24 cellular contexts compared by ENCODE assay signal in genomic region chr3:14001136-14001535, GRCh38.
DNase-seq lines count a peak whose midpoint lies in the region; ATAC-seq and TF ChIP-seq lines count a peak whose summit lies in the region.
"Had no signal": no experiment of that assay in that cellular context is flagged by ENCODE, and none has a peak within 500 bp of the region (broad histone marks: within the 10 kb centered on the region; RNA-seq: fewer than 3 reads in every experiment).

No MANE protein-coding gene starts in this region.

- H3K36me3 Mint-ChIP-seq in chondrocyte (ENCODE audit: low read depth): no peaks in the 10 kb centered on the region
- H3K36me3 Mint-ChIP-seq: activated CD4-positive, alpha-beta memory T cell treated with anti-CD3 and anti-CD28 coated beads for 36 hours; CD4-positive, alpha-beta memory T cell had no signal

- no peaks in the 10 kb centered on the region for H3K27me3 ChIP-seq in GM23248 (replicated peaks; ENCODE audit: insufficient read depth)
- no peaks in the 10 kb centered on the region for H3K27me3 ChIP-seq in Karpas-422 (ENCODE audit: low read length)
- H3K27me3 ChIP-seq: gastrocnemius medialis had no signal

- H3K4me1 ChIP-seq in GM23248 (ENCODE audit: insufficient read depth): no peaks in the 10 kb centered on the region
- H3K4me1 ChIP-seq in Karpas-422 (ENCODE audit: low read length): no peaks in the 10 kb centered on the region
- H3K4me1 ChIP-seq: gastrocnemius medialis, psoas muscle had no signal

- H3K27ac ChIP-seq in GM23248: no peak overlapping the region
- H3K27ac ChIP-seq in Karpas-422 (ENCODE audit: low read length): no peak overlapping the region
- H3K27ac ChIP-seq: gastrocnemius medialis, psoas muscle, thoracic aorta had no signal

- no peaks in the 10 kb centered on the region for H3K9me3 Mint-ChIP-seq in chondrocyte (ENCODE audit: low read depth)
- H3K9me3 Mint-ChIP-seq: stimulated activated memory B cell treated with anti-CD40 and anti-IgM and Interleukin-4, amounts not matched to agents 10 μg/mL and 1 μg/mL and 100 μg/mL, for 72 hours had no signal

- ATAC-seq in HG03439 (IDR thresholded peaks at IDR 0.05; ENCODE audit: unreplicated experiment): no peak
- ATAC-seq: gastrocnemius medialis; psoas muscle; SK-N-SH treated with all-trans-retinoic acid at 6 μM for 48 hours; stimulated activated memory B cell treated with anti-CD40 and anti-IgM and Interleukin-4, amounts not matched to agents 10 μg/mL and 1 μg/mL and 100 μg/mL, for 72 hours; WTC11 had no signal

- H3K79me2 ChIP-seq in GM23248 (ENCODE audit: insufficient read depth): no peaks in the 10 kb centered on the region
- no peaks in the 10 kb centered on the region for H3K79me2 ChIP-seq in Karpas-422 (ENCODE audit: low read length)

- TF ChIP-seq CTCF in chondrocyte (IDR thresholded peaks at IDR 0.05): no peak

- no peaks in the 10 kb centered on the region for H3K9me3 ChIP-seq in GM23248 (ENCODE audit: low read depth)
- no peaks in the 10 kb centered on the region for H3K9me3 ChIP-seq in Karpas-422 (ENCODE audit: low read length)
- H3K9me3 ChIP-seq: gastrocnemius medialis, psoas muscle, thoracic aorta had no signal

- H3K4me3 ChIP-seq in GM23248 (no peak overlapping the region), Karpas-422 (ENCODE audit: low read length) (no peak overlapping the region)
- H3K4me3 ChIP-seq: gastrocnemius medialis, lung, psoas muscle, thoracic aorta had no signal

- H3K4me1 Mint-ChIP-seq in chondrocyte (ENCODE audit: low read depth): peaks cover 21% of the 10 kb centered on the region
- H3K4me1 Mint-ChIP-seq: CD4-positive, alpha-beta memory T cell; stimulated activated memory B cell treated with anti-CD40 and anti-IgM and Interleukin-4, amounts not matched to agents 10 μg/mL and 1 μg/mL and 100 μg/mL, for 72 hours; WTC11 had no signal

- no peaks in the 10 kb centered on the region for H3F3A ChIP-seq in GM23248 (ENCODE audit: insufficient read depth)

- no peak overlapping the region for H3K9ac ChIP-seq in GM23248
- H3K9ac ChIP-seq in Karpas-422 (ENCODE audit: low read length): no peak overlapping the region

- H3K36me3 ChIP-seq in GM23248 (ENCODE audit: low read depth): no peaks in the 10 kb centered on the region
- no peaks in the 10 kb centered on the region for H3K36me3 ChIP-seq in Karpas-422 (ENCODE audit: insufficient read depth, low read length)
- H3K36me3 ChIP-seq: gastrocnemius medialis, thoracic aorta had no signal

- peak; percentile 34 for DNase-seq in GM23248
- peak; percentile 41 for DNase-seq in NCI-H460 (ENCODE audit: extremely low read depth, low read depth)
- no peak for DNase-seq in chondrocyte (ENCODE audit: low spot score)
- peak; percentile 5 for DNase-seq in kidney tubule cell (ENCODE audit: low spot score)
- no peak for DNase-seq in NCI-H510A (lab: John Stamatoyannopoulos, UW)
- DNase-seq in activated T-cell treated with anti-CD3 and anti-CD28 coated beads for 4 hours: no peak
- DNase-seq in Karpas-422: no peak
- DNase-seq: activated CD4-positive, alpha-beta memory T cell treated with anti-CD3 and anti-CD28 coated beads for 36 hours; activated effector memory CD4-positive, alpha-beta T cell treated with anti-CD3 and anti-CD28 coated beads, Interleukin-2, amount 50 U/mL, for 16 hours; CD4-positive, alpha-beta memory T cell; DMS53; gastrocnemius medialis; hypothalamus; islet precursor cell; NCI-H2081; NCI-H510A treated with DMSO at 0.1 percent for 48 hours; psoas muscle; stimulated activated CD4-positive, alpha-beta T cell treated with anti-CD3 and anti-CD28 coated beads, Interleukin-2, amount 100 ng/mL, for 24 hours had no signal

- H2AFZ ChIP-seq in GM23248 (no peak overlapping the region), Karpas-422 (ENCODE audit: low read length) (no peak overlapping the region)

- H3K4me3 Mint-ChIP-seq in chondrocyte (ENCODE audit: unreplicated experiment): no peak overlapping the region
- H3K4me3 Mint-ChIP-seq: activated CD4-positive, alpha-beta memory T cell treated with anti-CD3 and anti-CD28 coated beads for 36 hours; CD4-positive, alpha-beta memory T cell; stimulated activated memory B cell treated with anti-CD40 and anti-IgM and Interleukin-4, amounts not matched to agents 10 μg/mL and 1 μg/mL and 100 μg/mL, for 72 hours; WTC11 had no signal

- in situ Hi-C loops in GM23248 (cut with MboI): no loop called here

- no peaks in the 10 kb centered on the region for H3K27me3 Mint-ChIP-seq in chondrocyte (ENCODE audit: low read depth)

- no peaks in the 10 kb centered on the region for H4K20me1 ChIP-seq in GM23248 (ENCODE audit: insufficient read depth)
- H4K20me1 ChIP-seq in Karpas-422 (ENCODE audit: insufficient read depth, low read depth, low read length): no peaks in the 10 kb centered on the region

- H3K9me2 ChIP-seq in GM23248 (ENCODE audit: insufficient read depth): no peaks in the 10 kb centered on the region
- H3K9me2 ChIP-seq in Karpas-422 (replicated peaks; ENCODE audit: insufficient read depth, low read length): no peaks in the 10 kb centered on the region

- no peak overlapping the region for H3K4me2 ChIP-seq in GM23248 (ENCODE audit: unreplicated experiment)
- H3K4me2 ChIP-seq in Karpas-422 (ENCODE audit: low read depth, low read length, poor library complexity, severe bottlenecking): no peak overlapping the region

- H3K27ac Mint-ChIP-seq in chondrocyte (ENCODE audit: unreplicated experiment): peak overlapping the region; percentile 85
- H3K27ac Mint-ChIP-seq: activated CD4-positive, alpha-beta memory T cell treated with anti-CD3 and anti-CD28 coated beads for 36 hours; CD4-positive, alpha-beta memory T cell; stimulated activated memory B cell treated with anti-CD40 and anti-IgM and Interleukin-4, amounts not matched to agents 10 μg/mL and 1 μg/mL and 100 μg/mL, for 72 hours; WTC11 had no signal

Comparison
In these comparisons a context has a peak if more than half of its experiments do, and no peak if none do; other contexts are left out.
1. DNase-seq: peak in GM23248 (single experiment), NCI-H460 (single experiment) and kidney tubule cell (single experiment); none in chondrocyte (single experiment), NCI-H510A (single experiment), activated T-cell treated with anti-CD3 and anti-CD28 coated beads for 4 hours (single experiment) and Karpas-422 (single experiment).